30 cellular contexts compared by ENCODE assay signal in the genomic region with DNA sequence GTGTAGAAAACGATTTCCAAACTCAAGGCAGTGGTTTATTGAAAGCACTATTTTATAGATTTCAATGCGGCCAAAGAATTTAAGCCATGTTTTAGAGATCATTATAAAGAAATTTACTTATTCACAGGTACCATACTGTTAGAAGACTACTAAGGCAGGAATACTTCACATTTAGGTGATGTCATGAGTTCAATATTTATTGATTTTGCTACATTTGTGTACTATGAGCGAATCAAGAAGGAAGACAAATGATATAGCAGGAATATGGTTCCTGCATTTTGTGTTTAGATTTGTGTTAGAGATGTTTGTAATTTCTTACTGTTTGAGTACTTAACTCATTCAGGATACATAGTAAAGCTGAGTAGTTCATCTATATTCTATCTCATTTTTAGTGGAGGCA. TPM values are rescaled to one million over a fixed set of nuclear protein-coding genes. Genes with fewer than 3 reads are reported as not detected.
DNase-seq lines count a peak whose midpoint lies in the region; ATAC-seq and TF ChIP-seq lines count a peak whose summit lies in the region.
"Had no signal": no experiment of that assay in that cellular context is flagged by ENCODE, and none has a peak within 500 bp of the region (broad histone marks: within the 10 kb centered on the region; RNA-seq: fewer than 3 reads in every experiment).

No MANE protein-coding gene starts in this region.

- no peaks in the 10 kb centered on the region for H3K9me3 ChIP-seq in CD4-positive, CD25-positive, alpha-beta regulatory T cell (ENCODE audit: control insufficient read depth in 2 of 2, low read length in 2 of 2)
- H3K9me3 ChIP-seq in Caco-2, result no peaks in the 10 kb centered on the region
- H3K9me3 ChIP-seq: BLaER1, gastroesophageal sphincter, HAP-1, spleen, stomach, vagina had no signal

- POLR2A ChIA-PET in Caco-2 (lab: Charles Lee), result no interaction called here
- POLR2A ChIA-PET in activated B cell treated with CpG ODN at 0.5 μM for 24 hours (lab: Charles Lee), result no interaction called here

- peaks cover 16 to 35% (median 23%) of the 10 kb centered on the region in 4 donors for H3K4me1 Mint-ChIP-seq in CD4-positive, CD25-positive, alpha-beta regulatory T cell
- H3K4me1 Mint-ChIP-seq in Caco-2 (ENCODE audit: low read depth, unreplicated experiment) (peaks cover 6% of the 10 kb centered on the region), activated B cell treated with CpG ODN at 0.5 μM for 24 hours (peaks cover 26% of the 10 kb centered on the region)
- peaks cover 12 to 18% of the 10 kb centered on the region in 2 donors for H3K4me1 Mint-ChIP-seq in natural killer cell treated with Interleukin-12 subunit alpha and Interleukin-12 subunit beta and Interleukin-15 and Interleukin-18, amount 100 ng/mL, for 72 hours (ENCODE audit: low read depth in 2 of 2)

- no peak overlapping the region for H3K4me3 ChIP-seq in CD4-positive, CD25-positive, alpha-beta regulatory T cell (ENCODE audit: low read depth, low read length)
- H3K4me3 ChIP-seq in Caco-2 (ENCODE audit: low read depth, low read length), result no peak overlapping the region
- H3K4me3 ChIP-seq: BLaER1, gastroesophageal sphincter, HAP-1, spleen, stomach, vagina had no signal

- no peaks in the 10 kb centered on the region for H3K27me3 Mint-ChIP-seq in CD4-positive, CD25-positive, alpha-beta regulatory T cell
- H3K27me3 Mint-ChIP-seq in Caco-2 (ENCODE audit: insufficient read depth, unreplicated experiment) (no peaks in the 10 kb centered on the region), activated B cell treated with CpG ODN at 0.5 μM for 24 hours (no peaks in the 10 kb centered on the region)
- H3K27me3 Mint-ChIP-seq in natural killer cell treated with Interleukin-12 subunit alpha and Interleukin-12 subunit beta and Interleukin-15 and Interleukin-18, amount 100 ng/mL, for 72 hours, result no peaks in the 10 kb centered on the region
- H3K27me3 Mint-ChIP-seq: activated naive CD4-positive, alpha-beta T cell treated with anti-CD3 and anti-CD28 coated beads, Interleukin-2, amount 50 U/mL, for 24 hours; activated T-helper 17 cell treated with anti-CD3 and anti-CD28 coated beads, Interleukin-2, amount 50 U/mL, for 72 hours; memory B cell had no signal

- peak overlapping the region; percentile 70 to 96 (median 78) for H3K4me3 Mint-ChIP-seq in CD4-positive, CD25-positive, alpha-beta regulatory T cell
- H3K4me3 Mint-ChIP-seq in Caco-2 (ENCODE audit: unreplicated experiment) (no peak overlapping the region), activated B cell treated with CpG ODN at 0.5 μM for 24 hours (peak overlapping the region; percentile 38)
- H3K4me3 Mint-ChIP-seq in natural killer cell treated with Interleukin-12 subunit alpha and Interleukin-12 subunit beta and Interleukin-15 and Interleukin-18, amount 100 ng/mL, for 72 hours, result peak overlapping the region; percentile 30
- H3K4me3 Mint-ChIP-seq: activated naive CD4-positive, alpha-beta T cell treated with anti-CD3 and anti-CD28 coated beads, Interleukin-2, amount 50 U/mL, for 24 hours; activated T-helper 17 cell treated with anti-CD3 and anti-CD28 coated beads, Interleukin-2, amount 50 U/mL, for 72 hours; memory B cell had no signal

- no peaks in the 10 kb centered on the region for H3K9me3 Mint-ChIP-seq in CD4-positive, CD25-positive, alpha-beta regulatory T cell
- H3K9me3 Mint-ChIP-seq in Caco-2 (ENCODE audit: unreplicated experiment) (no peaks in the 10 kb centered on the region), activated B cell treated with CpG ODN at 0.5 μM for 24 hours (no peaks in the 10 kb centered on the region)
- no peaks in the 10 kb centered on the region for H3K9me3 Mint-ChIP-seq in natural killer cell treated with Interleukin-12 subunit alpha and Interleukin-12 subunit beta and Interleukin-15 and Interleukin-18, amount 100 ng/mL, for 72 hours
- H3K9me3 Mint-ChIP-seq: activated naive CD4-positive, alpha-beta T cell treated with anti-CD3 and anti-CD28 coated beads, Interleukin-2, amount 50 U/mL, for 24 hours; activated T-helper 17 cell treated with anti-CD3 and anti-CD28 coated beads, Interleukin-2, amount 50 U/mL, for 72 hours; memory B cell had no signal

- no peaks in the 10 kb centered on the region for H3K27me3 ChIP-seq in CD4-positive, CD25-positive, alpha-beta regulatory T cell (ENCODE audit: control insufficient read depth, insufficient read depth, low read length)
- H3K27me3 ChIP-seq in Caco-2 (replicated peaks; ENCODE audit: control insufficient read depth, insufficient read depth, low read length), result no peaks in the 10 kb centered on the region
- H3K27me3 ChIP-seq: BLaER1, gastroesophageal sphincter, spleen, stomach, vagina had no signal

- H3K4me1 ChIP-seq in CD4-positive, CD25-positive, alpha-beta regulatory T cell (ENCODE audit: control insufficient read depth, insufficient read depth, low read length, poor library complexity, severe bottlenecking), result peaks cover 29% of the 10 kb centered on the region
- peaks cover 13% of the 10 kb centered on the region; the same call in 1 of the 2 replicates for H3K4me1 ChIP-seq in Caco-2

- intact Hi-C loops in Caco-2 (cut with micrococcal nuclease; ENCODE audit: unreplicated experiment) (no loop called here), activated B cell treated with CpG ODN at 0.5 μM for 24 hours (cut with micrococcal nuclease) (loop anchor here (10.0 kb wide), 1 partner anchor 358 kb away; a partner anchor contains a TSS)

- CTCF ChIA-PET in Caco-2 (lab: Charles Lee), result no interaction called here
- CTCF ChIA-PET in activated B cell treated with CpG ODN at 0.5 μM for 24 hours (lab: Charles Lee), result no interaction called here

- no peak for TF ChIP-seq CTCF in Caco-2 (IDR thresholded peaks at IDR 0.05; ENCODE audit: insufficient read depth in 1 of 2, low read depth in 1 of 2, low read length in 1 of 2, severe bottlenecking in 1 of 2, unreplicated experiment in 1 of 2)
- TF ChIP-seq CTCF in activated B cell treated with CpG ODN at 0.5 μM for 24 hours (IDR thresholded peaks at IDR 0.05), result no peak

- BruUV-seq in Caco-2 (replicated peaks; lab: Mats Ljungman, UMichigan), result no TSS peak

- DNase-seq in CD4-positive, CD25-positive, alpha-beta regulatory T cell, result no peak
- DNase-seq in Caco-2 (no peak), activated B cell treated with CpG ODN at 0.5 μM for 24 hours (no peak), DMS79 treated with DMSO at 0.1 percent for 48 hours (lab: John Stamatoyannopoulos, UW) (no peak), UCSD-AML1 (lab: John Stamatoyannopoulos, UW; ENCODE audit: unreplicated experiment) (no peak), NCI-H1048 (lab: John Stamatoyannopoulos, UW) (no peak)
- DNase-seq in natural killer cell treated with Interleukin-12 subunit alpha and Interleukin-12 subunit beta and Interleukin-15 and Interleukin-18, amount 100 ng/mL, for 72 hours (ENCODE audit: low spot score), result no peak
- DNase-seq: activated CD4-positive, alpha-beta T cell treated with anti-CD3 and anti-CD28 coated beads, Interleukin-2, amount 50 U/mL, for 4 hours; aorta; DMS79; GF-D8; hippocampal formation; Kasumi-1; left colon; NCI-H2107; NCI-H774; right cardiac atrium; SIG-M5; spleen; stimulated activated CD4-positive, alpha-beta T cell treated with anti-CD3 and anti-CD28 coated beads, Interleukin-2, amount 100 ng/mL, for 24 hours; stimulated activated CD8-positive, alpha-beta memory T cell treated with anti-CD3 and anti-CD28 coated beads, Interleukin-4, amount 100 ng/mL, for 48 hours; stomach had no signal

- H3K36me3 Mint-ChIP-seq in CD4-positive, CD25-positive, alpha-beta regulatory T cell, result no peaks in the 10 kb centered on the region
- H3K36me3 Mint-ChIP-seq in Caco-2 (ENCODE audit: insufficient read depth, unreplicated experiment), result peaks cover 30% of the 10 kb centered on the region
- H3K36me3 Mint-ChIP-seq in activated B cell treated with CpG ODN at 0.5 μM for 24 hours (ENCODE audit: low read depth), result peaks cover 11% of the 10 kb centered on the region
- no peaks in the 10 kb centered on the region for H3K36me3 Mint-ChIP-seq in natural killer cell treated with Interleukin-12 subunit alpha and Interleukin-12 subunit beta and Interleukin-15 and Interleukin-18, amount 100 ng/mL, for 72 hours

- H3K36me3 ChIP-seq in CD4-positive, CD25-positive, alpha-beta regulatory T cell (ENCODE audit: control insufficient read depth, insufficient read depth, low read length), result no peaks in the 10 kb centered on the region
- H3K36me3 ChIP-seq in Caco-2 (ENCODE audit: control insufficient read depth, insufficient read depth, low read length), result no peaks in the 10 kb centered on the region
- H3K36me3 ChIP-seq: BLaER1, gastroesophageal sphincter, HAP-1, vagina had no signal

- ATAC-seq in CD4-positive, CD25-positive, alpha-beta regulatory T cell (ENCODE audit: low read depth in 2 of 2), result no peak
- no peak for ATAC-seq in activated B cell treated with CpG ODN at 0.5 μM for 24 hours (ENCODE audit: low read depth)
- no peak for ATAC-seq in natural killer cell treated with Interleukin-12 subunit alpha and Interleukin-12 subunit beta and Interleukin-15 and Interleukin-18, amount 100 ng/mL, for 72 hours
- ATAC-seq: activated CD4-positive, CD25-positive, alpha-beta regulatory T cell treated with anti-CD3 and anti-CD28 coated beads, Interleukin-2, amount 50 U/mL, for 24 hours; activated T-helper 17 cell treated with anti-CD3 and anti-CD28 coated beads, Interleukin-2, amount 50 U/mL, for 72 hours; gastroesophageal sphincter; left colon; right cardiac atrium had no signal

- peak overlapping the region in 2 of 3 donors; percentile 10 to 13 for H3K27ac Mint-ChIP-seq in CD4-positive, CD25-positive, alpha-beta regulatory T cell
- peak overlapping the region; percentile 12 for H3K27ac Mint-ChIP-seq in Caco-2 (ENCODE audit: unreplicated experiment)
- H3K27ac Mint-ChIP-seq in activated B cell treated with CpG ODN at 0.5 μM for 24 hours, result no peak overlapping the region
- H3K27ac Mint-ChIP-seq in natural killer cell treated with Interleukin-12 subunit alpha and Interleukin-12 subunit beta and Interleukin-15 and Interleukin-18, amount 100 ng/mL, for 72 hours, result peak overlapping the region; percentile 16 to 97
- H3K27ac Mint-ChIP-seq: activated naive CD4-positive, alpha-beta T cell treated with anti-CD3 and anti-CD28 coated beads, Interleukin-2, amount 50 U/mL, for 24 hours; activated T-helper 17 cell treated with anti-CD3 and anti-CD28 coated beads, Interleukin-2, amount 50 U/mL, for 72 hours; memory B cell had no signal

- H3K27ac ChIP-seq in CD4-positive, CD25-positive, alpha-beta regulatory T cell (ENCODE audit: insufficient read depth, low read length, poor library complexity, severe bottlenecking), result no peak overlapping the region
- H3K27ac ChIP-seq: BLaER1, gastroesophageal sphincter, spleen, stomach, vagina had no signal

RNA-seq across cellular contexts. Expression of a gene that starts 1.7 kb away (rescaled TPM):
- total RNA-seq in CD4-positive, CD25-positive, alpha-beta regulatory T cell, result 70.9 TPM
- 1 to 10 TPM; 3.5 to 9.0 (median 5.8) TPM for polyA plus RNA-seq in CD4-positive, CD25-positive, alpha-beta regulatory T cell
- total RNA-seq in Caco-2 (2022), result 40.7 and 44.0 TPM in 2 replicates
- total RNA-seq in activated B cell treated with CpG ODN at 0.5 μM for 24 hours, result 69.4 and 74.2 TPM in 2 replicates
- 10 to 100 TPM; 45.5 to 52.3 TPM for total RNA-seq in natural killer cell treated with Interleukin-12 subunit alpha and Interleukin-12 subunit beta and Interleukin-15 and Interleukin-18, amount 100 ng/mL, for 72 hours
